ENCODE assay signal across 8 cellular contexts in genomic region chr10:21494221-21495001, GRCh38. TPM values are rescaled to one million over a fixed set of nuclear protein-coding genes. Genes with fewer than 3 reads are reported as not detected.
DNase-seq lines count a peak whose midpoint lies in the region; ATAC-seq and TF ChIP-seq lines count a peak whose summit lies in the region.

No MANE protein-coding gene starts in this region.

- peak overlapping the region; percentile 93 for H3K4me3 Mint-ChIP-seq in endothelial cell (ENCODE audit: unreplicated experiment)

- POLR2A ChIA-PET in RWPE1 (lab: Yijun Ruan, JAX; ENCODE audit: low non-redundant PET): no interaction called here

- H3K4me1 Mint-ChIP-seq in endothelial cell (ENCODE audit: unreplicated experiment): peaks cover 32% of the 10 kb centered on the region

- TF ChIP-seq CTCF in RWPE1 (conservative IDR thresholded peaks at IDR 0.05; ENCODE audit: low read depth) (no peak), endothelial cell (IDR thresholded peaks at IDR 0.05; ENCODE audit: unreplicated experiment) (no peak)

- H3K4me1 ChIP-seq in muscle layer of duodenum (ENCODE audit: control insufficient read depth in 1 of 2, insufficient read depth in 2 of 2, low read length in 2 of 2): peaks cover 0 to 24% of the 10 kb centered on the region in 2 donors

- ATAC-seq in GM18519 (IDR thresholded peaks at IDR 0.05; ENCODE audit: low FRiP score, unreplicated experiment) (no peak), HG03175 (IDR thresholded peaks at IDR 0.05; ENCODE audit: unreplicated experiment) (no peak)

- H3K27ac Mint-ChIP-seq in endothelial cell (ENCODE audit: unreplicated experiment): peak overlapping the region; percentile 74

- DNase-seq in NOMO-1 treated with dmso at 0.1 percent for 144 hours (lab: John Stamatoyannopoulos, UW; ENCODE audit: unreplicated experiment) (peak; percentile 51), NOMO-1 treated with DMSO at 0.1 percent for 48 hours (lab: John Stamatoyannopoulos, UW; ENCODE audit: unreplicated experiment) (no peak), RWPE1 (ENCODE audit: low spot score) (no peak), endothelial cell (ENCODE audit: low spot score) (peak; percentile 47), HuH-7 (ENCODE audit: low spot score) (no peak)

- H3K27ac ChIP-seq in RWPE1 (peak overlapping the region; percentile 92), muscle layer of duodenum (ENCODE audit: low read length) (no peak overlapping the region)

- H3K9me3 Mint-ChIP-seq in endothelial cell (ENCODE audit: unreplicated experiment): no peaks in the 10 kb centered on the region

- peak overlapping the region; percentile 79 to 96 for H3K4me3 ChIP-seq in muscle layer of duodenum (ENCODE audit: low read depth in 1 of 2, low read length in 2 of 2)

- H3K9me3 ChIP-seq in muscle layer of duodenum (ENCODE audit: control insufficient read depth in 1 of 2, low read length in 2 of 2): no peaks in the 10 kb centered on the region

- no peaks in the 10 kb centered on the region for H3K36me3 Mint-ChIP-seq in endothelial cell (ENCODE audit: low read depth, unreplicated experiment)

- no peaks in the 10 kb centered on the region for H3K36me3 ChIP-seq in muscle layer of duodenum (ENCODE audit: control insufficient read depth in 1 of 2, insufficient read depth in 2 of 2, low read length in 2 of 2)

- H3K27me3 ChIP-seq in muscle layer of duodenum (ENCODE audit: low read depth, low read length): no peaks in the 10 kb centered on the region

- CTCF ChIA-PET in RWPE1 (lab: Yijun Ruan, JAX): interaction anchor here (0.6 to 1.1 kb wide), 3 partner anchors 159 to 494 kb away, joined by 3 read pairs; no protein-coding TSS in a partner anchor

- peaks cover 12% of the 10 kb centered on the region for H3K27me3 Mint-ChIP-seq in endothelial cell (ENCODE audit: unreplicated experiment)

RNA-seq across cellular contexts. Expression of gene SKIDA1, which starts 31.1 kb away (rescaled TPM):
- total RNA-seq in endothelial cell (ENCODE audit: unreplicated experiment): 5.9 TPM

RNA-seq across cellular contexts. Expression of gene MLLT10, which starts 39.6 kb away (rescaled TPM):
- total RNA-seq in endothelial cell (ENCODE audit: unreplicated experiment): 50.6 TPM

Comparison
In these comparisons a context has a peak if more than half of its experiments do, and no peak if none do; other contexts are left out.
1. DNase-seq: peak in NOMO-1 treated with dmso at 0.1 percent for 144 hours (single experiment) and endothelial cell (single experiment); none in NOMO-1 treated with DMSO at 0.1 percent for 48 hours (single experiment), RWPE1 (single experiment) and HuH-7 (single experiment).